In genomic region chr18:62486290-62486964, GRCh38 we compare ENCODE assay signal across 1 cellular context.
TF ChIP-seq lines count a peak whose summit lies in the region.

No MANE protein-coding gene starts in this region.

TF ChIP-seq in K562, 482 proteins besides CTCF, POLR2A, EP300 and RAD21 (continued from another document and continues in another):
- no peak for TF ChIP-seq YY1 (IDR thresholded peaks at IDR 0.05; ENCODE audit: borderline replicate concordance in 1 of 3, control insufficient read depth in 1 of 3, extremely low read depth in 1 of 3, insufficient read depth in 3 of 3, insufficient read length in 1 of 3, insufficient replicate concordance in 2 of 3, low read depth in 1 of 3, low read length in 2 of 3)
- no peak for TF ChIP-seq NR4A1 (CRISPR knock-in tag; IDR thresholded peaks at IDR 0.05)
- TF ChIP-seq NR4A1 (tag; IDR thresholded peaks at IDR 0.05): no peak
- TF ChIP-seq RBM25 (IDR thresholded peaks at IDR 0.05; ENCODE audit: low read depth, low read length, severe bottlenecking): no peak
- no peak for TF ChIP-seq AFF4 (CRISPR knock-in tag; IDR thresholded peaks at IDR 0.05)
- no peak for TF ChIP-seq SMAD1 (IDR thresholded peaks at IDR 0.05; ENCODE audit: low read depth, low read length, partially characterized antibody)
- no peak for TF ChIP-seq CREB1 (IDR thresholded peaks at IDR 0.05)
- TF ChIP-seq CREB1 (CRISPR knock-in tag; IDR thresholded peaks at IDR 0.05): no peak
- no peak for TF ChIP-seq ZFPM2 (CRISPR knock-in tag; IDR thresholded peaks at IDR 0.05)
- TF ChIP-seq PHF20 (IDR thresholded peaks at IDR 0.05; ENCODE audit: partially characterized antibody): no peak
- TF ChIP-seq WHSC1 (IDR thresholded peaks at IDR 0.05; ENCODE audit: low read length): no peak
- TF ChIP-seq TEAD2 (tag; IDR thresholded peaks at IDR 0.05): no peak
- TF ChIP-seq HMGN3 (IDR thresholded peaks at IDR 0.05; ENCODE audit: borderline replicate concordance, extremely low read depth, insufficient read length, low read depth, low read length): no peak
- TF ChIP-seq TEAD1 (CRISPR knock-in tag; IDR thresholded peaks at IDR 0.05): no peak
- peak; percentile 71 for TF ChIP-seq NFIC (IDR thresholded peaks at IDR 0.05)
- TF ChIP-seq TCF15 (CRISPR knock-in tag; IDR thresholded peaks at IDR 0.05): no peak
- no peak for TF ChIP-seq ZNF407 (IDR thresholded peaks at IDR 0.05; ENCODE audit: low read depth)
- TF ChIP-seq SREBF2 (CRISPR knock-in tag; IDR thresholded peaks at IDR 0.05): no peak
- no peak for TF ChIP-seq ELK3 (CRISPR knock-in tag; IDR thresholded peaks at IDR 0.05)
- TF ChIP-seq NCOA4 (IDR thresholded peaks at IDR 0.05; ENCODE audit: partially characterized antibody): no peak
- TF ChIP-seq ZNF699 (CRISPR knock-in tag; IDR thresholded peaks at IDR 0.05; ENCODE audit: insufficient replicate concordance): no peak
- no peak for TF ChIP-seq ZNF146 (CRISPR knock-in tag; IDR thresholded peaks at IDR 0.05; ENCODE audit: unreplicated experiment)
- TF ChIP-seq LEF1 (IDR thresholded peaks at IDR 0.05): no peak
- TF ChIP-seq JUND (IDR thresholded peaks at IDR 0.05; ENCODE audit: borderline replicate concordance, low read depth, low read length): 0 out of 2 replicates have a peak, but pooled peaks have one; percentile 13
- TF ChIP-seq JUND (tag; IDR thresholded peaks at IDR 0.05; ENCODE audit: borderline replicate concordance, low read depth, low read length): no peak
- TF ChIP-seq SOX6 (IDR thresholded peaks at IDR 0.05): peak; percentile 22; the same call in 1 of the 2 replicates
- TF ChIP-seq ELF1 (tag; IDR thresholded peaks at IDR 0.05): no peak
- TF ChIP-seq NELFE (IDR thresholded peaks at IDR 0.05; ENCODE audit: insufficient read depth, insufficient read length): no peak
- TF ChIP-seq ATF2 (CRISPR knock-in tag; IDR thresholded peaks at IDR 0.05): no peak
- 0 out of 2 replicates have a peak, but pooled peaks have one; percentile 10 for TF ChIP-seq TCF3 (CRISPR knock-in tag; IDR thresholded peaks at IDR 0.05)
- peak; percentile 50 for TF ChIP-seq ZEB2 (IDR thresholded peaks at IDR 0.05)
- no peak for TF ChIP-seq ZBTB17 (CRISPR knock-in tag; IDR thresholded peaks at IDR 0.05)
- TF ChIP-seq RB1 (IDR thresholded peaks at IDR 0.05; ENCODE audit: low read depth): no peak
- TF ChIP-seq KLF6 (CRISPR knock-in tag; IDR thresholded peaks at IDR 0.05; ENCODE audit: borderline replicate concordance): no peak
